8 cellular contexts compared by ENCODE assay signal in the genomic region with DNA sequence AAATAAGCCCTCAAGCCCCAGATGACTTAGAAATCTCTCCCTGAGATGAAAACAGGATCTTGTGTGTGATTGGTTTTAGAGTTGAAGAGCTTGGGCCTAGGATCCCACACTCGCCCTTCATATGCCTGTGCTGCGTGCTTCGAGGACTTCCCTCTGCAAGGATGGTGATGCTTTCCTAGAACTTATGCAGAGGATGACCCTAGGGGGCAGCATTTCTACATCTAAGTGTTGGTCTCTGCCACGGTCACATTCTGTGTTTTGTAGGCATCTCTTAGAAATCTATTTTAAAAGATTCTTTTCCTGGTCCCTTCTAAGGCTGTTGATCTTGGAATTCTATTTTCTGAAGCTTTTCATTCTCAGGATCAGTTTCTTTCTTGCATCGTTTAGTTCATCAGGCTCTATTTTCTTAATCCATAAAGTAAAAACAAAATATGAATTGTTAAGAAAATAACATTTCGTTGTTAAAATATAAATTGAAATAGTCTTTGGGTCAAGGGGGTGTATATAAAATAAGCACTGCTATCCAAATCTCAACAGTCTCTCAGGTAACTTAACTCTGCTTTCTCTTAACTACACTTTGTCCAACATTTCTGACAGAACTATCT. TPM values are rescaled to one million over a fixed set of nuclear protein-coding genes. Genes with fewer than 3 reads are reported as not detected.
DNase-seq lines count a peak whose midpoint lies in the region; ATAC-seq, FAIRE-seq and TF ChIP-seq lines count a peak whose summit lies in the region.

No MANE protein-coding gene starts in this region.

- peak; percentile 70 for TF ChIP-seq CTCF in fibroblast of the aortic adventitia (IDR thresholded peaks at IDR 0.05; ENCODE audit: insufficient read depth, low read length)
- peak in 2 of 4 experiments; percentile 38 to 50 for TF ChIP-seq CTCF in gastroesophageal sphincter (IDR thresholded peaks at IDR 0.05)

- H3K4me3 ChIP-seq in fibroblast of the aortic adventitia (ENCODE audit: low read depth, low read length) (no peak overlapping the region), gastroesophageal sphincter (no peak overlapping the region)

- DNase-seq in NCI-H82 (lab: John Stamatoyannopoulos, UW) (peak; percentile 76), NCI-H82 treated with DMSO at 0.1 percent for 48 hours (lab: John Stamatoyannopoulos, UW; ENCODE audit: unreplicated experiment) (no peak), HTR-8/SVneo (ENCODE audit: insufficient read length, low spot score) (peak; percentile 51), SW 1271 (lab: John Stamatoyannopoulos, UW) (peak; percentile 5 to 40), fibroblast of the aortic adventitia (ENCODE audit: low read depth) (peak; percentile 89), non-pigmented ciliary epithelial cell (ENCODE audit: low read depth) (peak; percentile 40)

- no peak for TF ChIP-seq POLR2A in gastroesophageal sphincter (IDR thresholded peaks at IDR 0.05)

- ATAC-seq in HG03108 (IDR thresholded peaks at IDR 0.05; ENCODE audit: unreplicated experiment) (no peak), gastroesophageal sphincter (no peak)

- no peaks in the 10 kb centered on the region for H3K9me3 ChIP-seq in gastroesophageal sphincter

- FAIRE-seq in HTR-8/SVneo (lab: Jason Lieb, UNC): no peak

- no peaks in the 10 kb centered on the region for H3K4me1 ChIP-seq in gastroesophageal sphincter

- no peaks in the 10 kb centered on the region for H3K27me3 ChIP-seq in gastroesophageal sphincter

- WGBS in gastroesophageal sphincter (ENCODE audit: low coverage in 1 of 2), 2 donors: 35 to 44% methylated on average over 5 to 6 of the region's 6 CpGs

- TF ChIP-seq EP300 in gastroesophageal sphincter (IDR thresholded peaks at IDR 0.05): no peak

- H3K36me3 ChIP-seq in gastroesophageal sphincter: peaks cover 0 to 16% of the 10 kb centered on the region in 2 donors

- no peak overlapping the region for H3K27ac ChIP-seq in gastroesophageal sphincter

RNA-seq across cellular contexts. Expression of a gene that starts 45.7 kb away (rescaled TPM):
- total RNA-seq in fibroblast of the aortic adventitia (ENCODE audit: low replicate concordance): 2.9 and 58.2 TPM in 2 replicates
- total RNA-seq in gastroesophageal sphincter: 10 to 100 TPM in 2 of 4 donors, 1 to 10 TPM in 2; 6.4 to 11.4 (median 10.1) TPM

RNA-seq across cellular contexts. Expression of a gene that starts 48.0 kb away (rescaled TPM):
- 24.2 and 57.5 TPM in 2 replicates for total RNA-seq in fibroblast of the aortic adventitia (ENCODE audit: low replicate concordance)
- total RNA-seq in gastroesophageal sphincter: 10 to 100 TPM; 16.5 to 27.2 (median 19.7) TPM
